In genomic region chr12:132327351-132328171, GRCh38 we compare ENCODE assay signal across 8 cellular contexts. TPM values are rescaled to one million over a fixed set of nuclear protein-coding genes. Genes with fewer than 3 reads are reported as not detected.
DNase-seq lines count a peak whose midpoint lies in the region; ATAC-seq, FAIRE-seq and TF ChIP-seq lines count a peak whose summit lies in the region.

No MANE protein-coding gene starts in this region.

- H3K9me3 Mint-ChIP-seq in activated T-helper 1 cell treated with anti-CD3 and anti-CD28 coated beads, Interleukin-12 subunit alpha, Interleukin-12 subunit beta, Interleukin-2, Interleukin-4 antibody, amounts not matched to agents 30 ng/mL and 10 ng/mL and 1 ng/mL, durations not matched to agents 14 hours and 24 hours and 36 hours: peaks cover 10% of the 10 kb centered on the region

- FAIRE-seq in H54 (lab: Jason Lieb, UNC) (peak; percentile 77), endothelial cell of umbilical vein (lab: Jason Lieb, UNC) (peak; percentile 80)

- TF ChIP-seq CTCF in endothelial cell of umbilical vein (IDR thresholded peaks at IDR 0.05; ENCODE audit: extremely low read depth in 1 of 2, insufficient read depth in 1 of 2, low read depth in 1 of 2, low read length in 2 of 2) (no peak), omental fat pad (IDR thresholded peaks at IDR 0.05) (no peak), stomach (IDR thresholded peaks at IDR 0.05) (no peak)

- H3K4me3 ChIP-seq in endothelial cell of umbilical vein (replicated peaks in 1 of 3; ENCODE audit: insufficient read depth in 1 of 3, low read depth in 1 of 3, low read length in 3 of 3): no peak overlapping the region
- no peak overlapping the region for H3K4me3 ChIP-seq in stomach

- H3K4me1 ChIP-seq in endothelial cell of umbilical vein (ENCODE audit: control insufficient read depth, extremely low read depth, insufficient read depth, low read length): no peaks in the 10 kb centered on the region
- peaks cover 4 to 44% (median 28%) of the 10 kb centered on the region in 4 donors for H3K4me1 ChIP-seq in stomach

- dilution Hi-C loops in endothelial cell of umbilical vein (cut with MboI; ENCODE audit: extremely low pct_ligation_motif_present, low sequenced_read_pairs): no loop called here

- CTCF ChIA-PET in endothelial cell of umbilical vein (lab: Charles Lee): interaction anchor here (0.8 to 1.4 kb wide), 5 partner anchors 9 to 287 kb away, joined by 3 to 7 read pairs (median 3); no protein-coding TSS in a partner anchor

- H3K36me3 Mint-ChIP-seq in activated T-helper 1 cell treated with anti-CD3 and anti-CD28 coated beads, Interleukin-12 subunit alpha, Interleukin-12 subunit beta, Interleukin-2, Interleukin-4 antibody, amounts not matched to agents 30 ng/mL and 10 ng/mL and 1 ng/mL, durations not matched to agents 14 hours and 24 hours and 36 hours (ENCODE audit: low read depth): no peaks in the 10 kb centered on the region

- H3K9ac ChIP-seq in endothelial cell of umbilical vein (replicated peaks; ENCODE audit: extremely low read depth, insufficient read depth, low read length): no peak overlapping the region

- H3K4me2 ChIP-seq in endothelial cell of umbilical vein (ENCODE audit: insufficient read depth, low read length): peak overlapping the region; percentile 5

- H3K27ac ChIP-seq in endothelial cell of umbilical vein (ENCODE audit: insufficient read depth, low read depth, low read length) (no peak overlapping the region), stomach (peak overlapping the region in 2 of 5 donors; percentile 45 to 75)

- H3K27me3 Mint-ChIP-seq in activated T-helper 1 cell treated with anti-CD3 and anti-CD28 coated beads, Interleukin-12 subunit alpha, Interleukin-12 subunit beta, Interleukin-2, Interleukin-4 antibody, amounts not matched to agents 30 ng/mL and 10 ng/mL and 1 ng/mL, durations not matched to agents 14 hours and 24 hours and 36 hours (ENCODE audit: insufficient read depth): peaks cover 16% of the 10 kb centered on the region

- H3K27me3 ChIP-seq in endothelial cell of umbilical vein (ENCODE audit: control insufficient read depth in 2 of 2, insufficient read depth in 2 of 2, low read length in 2 of 2) (peaks cover 0 to 2% of the 10 kb centered on the region in 2 experiments), stomach (peaks cover 17 to 100% (median 51%) of the 10 kb centered on the region in 3 donors)

- no peaks in the 10 kb centered on the region for H3K79me2 ChIP-seq in endothelial cell of umbilical vein (ENCODE audit: control insufficient read depth, insufficient read depth, low read length)

- POLR2A ChIA-PET in endothelial cell of umbilical vein (lab: Charles Lee): interaction anchor here (0.7 to 1.0 kb wide), 2 partner anchors 17 to 25 kb away, joined by 3 to 11 read pairs; no protein-coding TSS in a partner anchor

- H3K9me1 ChIP-seq in endothelial cell of umbilical vein (replicated peaks; ENCODE audit: control insufficient read depth, extremely low read depth, insufficient read depth, low read length): no peaks in the 10 kb centered on the region

- ATAC-seq in omental fat pad (ENCODE audit: low FRiP score): peak; percentile 82

- BruUV-seq in endothelial cell of umbilical vein (replicated peaks; lab: Mats Ljungman, UMichigan): no TSS peak

- H2AFZ ChIP-seq in endothelial cell of umbilical vein (ENCODE audit: low read depth, low read length): no peak overlapping the region

- intact Hi-C loops in endothelial cell of umbilical vein (cut with micrococcal nuclease): no loop called here
- intact Hi-C loops in activated T-helper 1 cell treated with anti-CD3 and anti-CD28 coated beads, Interleukin-12 subunit alpha, Interleukin-12 subunit beta, Interleukin-2, Interleukin-4 antibody, amounts not matched to agents 30 ng/mL and 10 ng/mL and 1 ng/mL, durations not matched to agents 14 hours and 24 hours and 36 hours (cut with micrococcal nuclease): no loop called here
- intact Hi-C loops in stomach (cut with DNase I; ENCODE audit: low total_unique reads): no loop called here

- no peak overlapping the region for H3K4me3 Mint-ChIP-seq in activated T-helper 1 cell treated with anti-CD3 and anti-CD28 coated beads, Interleukin-12 subunit alpha, Interleukin-12 subunit beta, Interleukin-2, Interleukin-4 antibody, amounts not matched to agents 30 ng/mL and 10 ng/mL and 1 ng/mL, durations not matched to agents 14 hours and 24 hours and 36 hours

- WGBS in stomach, 5 donors: 9 to 23% (median 19%) methylated on average over 19 to 32 of the region's 32 CpGs

- H3K9me3 ChIP-seq in endothelial cell of umbilical vein (replicated peaks; ENCODE audit: control insufficient read depth, insufficient read depth, low read length) (no peaks in the 10 kb centered on the region), stomach (no peaks in the 10 kb centered on the region)

- H3K27ac Mint-ChIP-seq in activated T-helper 1 cell treated with anti-CD3 and anti-CD28 coated beads, Interleukin-12 subunit alpha, Interleukin-12 subunit beta, Interleukin-2, Interleukin-4 antibody, amounts not matched to agents 30 ng/mL and 10 ng/mL and 1 ng/mL, durations not matched to agents 14 hours and 24 hours and 36 hours: no peak overlapping the region

- TF ChIP-seq EP300 in stomach (IDR thresholded peaks at IDR 0.05): no peak

- DNase-seq in H54 (ENCODE audit: insufficient read length, low spot score) (peak; percentile 98), UCSD-AML1 (lab: John Stamatoyannopoulos, UW; ENCODE audit: unreplicated experiment) (peak; percentile 71), endothelial cell of umbilical vein (ENCODE audit: low read depth, low spot score) (peak; percentile 45), omental fat pad (ENCODE audit: low spot score) (peak; percentile 55), stomach (no peak), NCI-H524 treated with DMSO at 0.1 percent for 48 hours (lab: John Stamatoyannopoulos, UW) (no peak), NCI-H1092 (lab: John Stamatoyannopoulos, UW) (no peak)
- DNase-seq in activated T-helper 1 cell treated with anti-CD3 and anti-CD28 coated beads, Interleukin-12 subunit alpha, Interleukin-12 subunit beta, Interleukin-2, Interleukin-4 antibody, amounts not matched to agents 30 ng/mL and 10 ng/mL and 1 ng/mL, durations not matched to agents 14 hours and 24 hours and 36 hours (ENCODE audit: low spot score): no peak

- TF ChIP-seq POLR2A in H54 (IDR thresholded peaks at IDR 0.05; ENCODE audit: low read depth, low read length) (no peak), endothelial cell of umbilical vein (IDR thresholded peaks at IDR 0.05; ENCODE audit: low read depth, low read length) (no peak), stomach (IDR thresholded peaks at IDR 0.05) (no peak)

- peaks cover 14% of the 10 kb centered on the region for H3K4me1 Mint-ChIP-seq in activated T-helper 1 cell treated with anti-CD3 and anti-CD28 coated beads, Interleukin-12 subunit alpha, Interleukin-12 subunit beta, Interleukin-2, Interleukin-4 antibody, amounts not matched to agents 30 ng/mL and 10 ng/mL and 1 ng/mL, durations not matched to agents 14 hours and 24 hours and 36 hours (ENCODE audit: low read depth)

- H3K36me3 ChIP-seq in endothelial cell of umbilical vein (ENCODE audit: control insufficient read depth in 2 of 2, extremely low read depth in 1 of 2, insufficient read depth in 2 of 2, low read length in 2 of 2) (no peaks in the 10 kb centered on the region), stomach (no peaks in the 10 kb centered on the region)

- H4K20me1 ChIP-seq in endothelial cell of umbilical vein (replicated peaks; ENCODE audit: control insufficient read depth, extremely low read depth, insufficient read depth, low read length): no peaks in the 10 kb centered on the region

TF ChIP-seq in endothelial cell of umbilical vein, 7 proteins besides CTCF, POLR2A, EP300 and RAD21:
- TF ChIP-seq MYC (IDR thresholded peaks at IDR 0.05; ENCODE audit: low read depth, low read length) (peak; percentile 39), POLR2AphosphoS5 (IDR thresholded peaks at IDR 0.05; ENCODE audit: insufficient read depth, low read depth, low read length) (peak; percentile 10), EZH2 (IDR thresholded peaks at IDR 0.05; ENCODE audit: borderline replicate concordance, low read depth, low read length, severe bottlenecking) (no peak), GATA2 (IDR thresholded peaks at IDR 0.05; ENCODE audit: insufficient read depth, insufficient read length, low read depth, low read length) (peak; percentile 8), FOS (IDR thresholded peaks at IDR 0.05; ENCODE audit: borderline replicate concordance, insufficient read depth, low read length) (peak; percentile 37), MAX (IDR thresholded peaks at IDR 0.05; ENCODE audit: insufficient read depth, insufficient read length) (no peak)

RNA-seq across cellular contexts. Expression of gene GALNT9, which starts 1.8 kb away (rescaled TPM):
- 0.73 TPM in 1 of 2 replicates, not detected in the other for total RNA-seq in endothelial cell of umbilical vein
- 0.06 and 0.14 TPM in 2 replicates for polyA plus RNA-seq in endothelial cell of umbilical vein
- polyA plus RNA-seq in endothelial cell of umbilical vein (2011; cell fraction: cytosol; rRNA removed): 0.03 and 0.06 TPM in 2 replicates
- 0.16 and 0.27 TPM in 2 replicates for polyA plus RNA-seq in endothelial cell of umbilical vein (2011; cell fraction: nucleus; rRNA removed)
- 0.42 and 0.52 TPM in 2 replicates for polyA plus RNA-seq in endothelial cell of umbilical vein (2012)
- not detected in 2 replicates for polyA minus RNA-seq in endothelial cell of umbilical vein
- polyA minus RNA-seq in endothelial cell of umbilical vein (2011; cell fraction: cytosol; rRNA and poly(A)+ RNA removed): 2.3 TPM
- polyA minus RNA-seq in endothelial cell of umbilical vein (2011; cell fraction: nucleus; rRNA and poly(A)+ RNA removed): not detected in 2 replicates
- total RNA-seq in omental fat pad: 10 to 100 TPM in 3 of 4 donors, not detected in 1; 10.9 to 52.7 (median 36.7) TPM
- not detected in 2 replicates for total RNA-seq in activated T-helper 1 cell treated with anti-CD3 and anti-CD28 coated beads, Interleukin-12 subunit alpha, Interleukin-12 subunit beta, Interleukin-2, Interleukin-4 antibody, amounts not matched to agents 30 ng/mL and 10 ng/mL and 1 ng/mL, durations not matched to agents 14 hours and 24 hours and 36 hours
- total RNA-seq in stomach: 1 to 10 TPM in 1 of 5 donors, not detected in 4; 3.1 TPM
- polyA plus RNA-seq in stomach: under 1 TPM in 2 of 3 donors, not detected in 1; 0.15 to 0.19 TPM

Comparison
In these comparisons a context has a peak if more than half of its experiments do, and no peak if none do; other contexts are left out.
1. DNase-seq: peak in H54 (single experiment), UCSD-AML1 (single experiment), endothelial cell of umbilical vein (single experiment) and omental fat pad (single experiment); none in activated T-helper 1 cell treated with anti-CD3 and anti-CD28 coated beads, Interleukin-12 subunit alpha, Interleukin-12 subunit beta, Interleukin-2, Interleukin-4 antibody, amounts not matched to agents 30 ng/mL and 10 ng/mL and 1 ng/mL, durations not matched to agents 14 hours and 24 hours and 36 hours (single experiment), stomach (single experiment), NCI-H524 treated with DMSO at 0.1 percent for 48 hours (single experiment) and NCI-H1092 (single experiment).